Comparison of ENCODE assay signal across 1 cellular context in the genomic region with DNA sequence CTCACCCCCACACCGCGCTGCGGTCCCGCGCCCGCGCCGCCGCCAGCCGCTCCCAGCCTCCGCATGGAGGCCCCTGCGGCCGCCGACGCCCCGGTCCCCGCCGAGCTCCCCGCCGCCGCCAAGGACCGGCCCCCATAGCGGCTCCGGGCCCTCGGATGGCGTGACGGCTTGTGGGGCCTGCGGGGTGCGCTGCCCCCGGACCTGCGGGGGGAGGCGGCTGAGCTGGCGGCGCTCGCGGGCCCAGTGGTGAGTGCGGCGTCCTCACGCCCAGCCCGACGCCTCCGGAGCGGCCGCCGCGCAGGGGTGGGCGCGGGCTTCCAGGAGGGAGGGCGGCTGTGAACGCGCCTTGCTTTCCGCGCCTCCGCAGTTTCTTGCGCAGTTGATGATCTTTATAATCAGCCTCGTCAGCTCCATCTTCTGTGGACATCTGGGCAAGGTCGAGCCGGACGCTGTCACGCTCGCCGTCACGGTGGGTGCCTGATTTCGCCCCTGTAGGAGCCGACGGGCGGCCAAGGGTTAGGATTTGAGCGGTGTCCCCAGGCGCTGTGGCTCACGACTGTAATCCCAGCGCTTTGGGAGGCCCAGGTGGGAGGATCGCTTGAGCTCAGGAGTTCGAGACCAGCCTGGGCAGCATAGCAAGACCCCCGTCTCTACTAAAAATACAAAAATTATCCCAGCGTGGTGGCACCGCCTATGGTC.
TF ChIP-seq lines count a peak whose summit lies in the region.

No MANE protein-coding gene starts in this region.

TF ChIP-seq in IMR-90, 13 proteins besides CTCF, POLR2A, EP300 and RAD21 (continued from another document):
- TF ChIP-seq CHD1 (IDR thresholded peaks at IDR 0.05; ENCODE audit: low read depth, low read length) = no peak
- no peak for TF ChIP-seq CEBPB (IDR thresholded peaks at IDR 0.05; ENCODE audit: low read depth, low read length)
- no peak for TF ChIP-seq FOS (IDR thresholded peaks at IDR 0.05; ENCODE audit: low read depth, low read length)
- TF ChIP-seq SMC3 (IDR thresholded peaks at IDR 0.05; ENCODE audit: low read depth, low read length) = no peak
